16 cellular contexts compared by ENCODE assay signal in the genomic region with DNA sequence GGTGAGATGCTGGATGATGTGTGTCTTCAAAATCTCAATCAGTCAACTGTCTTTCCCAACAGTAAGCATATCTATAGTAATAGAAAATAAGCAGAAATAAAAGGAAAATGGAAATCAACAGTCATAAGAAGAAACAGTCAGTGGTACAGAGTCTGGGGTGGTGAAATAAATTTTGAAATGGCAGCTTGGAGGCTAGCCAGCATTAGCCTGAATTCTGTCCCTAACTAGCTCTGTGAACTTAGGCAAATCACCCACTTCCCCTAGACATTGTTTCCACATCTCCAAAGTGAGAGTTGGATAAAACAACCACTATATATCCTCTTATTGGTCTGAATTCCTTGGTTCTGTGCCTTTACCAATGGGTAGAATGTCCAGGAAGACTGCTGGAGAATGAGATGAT.
DNase-seq lines count a peak whose midpoint lies in the region; ATAC-seq and TF ChIP-seq lines count a peak whose summit lies in the region.
"Had no signal": no experiment of that assay in that cellular context is flagged by ENCODE, and none has a peak within 500 bp of the region (broad histone marks: within the 10 kb centered on the region; RNA-seq: fewer than 3 reads in every experiment).

No MANE protein-coding gene starts in this region.

- no TSS peak for BruUV-seq in Calu3 (replicated peaks; lab: Mats Ljungman, UMichigan)

- in situ Hi-C loops in GM13976 (cut with MboI; ENCODE audit: low sequenced_read_pairs, unreplicated experiment): no loop called here

- CTCF ChIA-PET in Calu3 (lab: Charles Lee): no interaction called here

- H3K36me3 Mint-ChIP-seq in IgD-negative memory B cell (peaks cover 10% of the 10 kb centered on the region), Calu3 (ENCODE audit: insufficient read depth, unreplicated experiment) (no peaks in the 10 kb centered on the region)
- peaks cover 31 to 56% of the 10 kb centered on the region in 2 donors for H3K36me3 Mint-ChIP-seq in stimulated activated naive B cell treated with anti-CD40 and anti-IgM and Interleukin-4, amounts not matched to agents 10 μg/mL and 1 μg/mL and 100 μg/mL, for 72 hours
- H3K36me3 Mint-ChIP-seq: CD8-positive, alpha-beta memory T cell had no signal

- H3K27ac Mint-ChIP-seq in IgD-negative memory B cell (peak overlapping the region in 2 of 3 donors; percentile 29 to 50), Calu3 (ENCODE audit: unreplicated experiment) (no peak overlapping the region)
- peak overlapping the region; percentile 42 for H3K27ac Mint-ChIP-seq in stimulated activated naive B cell treated with anti-CD40 and anti-IgM and Interleukin-4, amounts not matched to agents 10 μg/mL and 1 μg/mL and 100 μg/mL, for 72 hours
- H3K27ac Mint-ChIP-seq: CD8-positive, alpha-beta memory T cell; GM23338 had no signal

- intact Hi-C loops in left ventricle myocardium superior (cut with micrococcal nuclease): no loop called here
- intact Hi-C loops in Calu3 (cut with micrococcal nuclease; ENCODE audit: unreplicated experiment): no loop called here

- H3K27me3 Mint-ChIP-seq in IgD-negative memory B cell (no peaks in the 10 kb centered on the region), Calu3 (ENCODE audit: unreplicated experiment) (peaks cover 22% of the 10 kb centered on the region)
- no peaks in the 10 kb centered on the region for H3K27me3 Mint-ChIP-seq in stimulated activated naive B cell treated with anti-CD40 and anti-IgM and Interleukin-4, amounts not matched to agents 10 μg/mL and 1 μg/mL and 100 μg/mL, for 72 hours

- H3K4me3 Mint-ChIP-seq in IgD-negative memory B cell (no peak overlapping the region), Calu3 (ENCODE audit: low read depth, unreplicated experiment) (no peak overlapping the region)
- H3K4me3 Mint-ChIP-seq in stimulated activated naive B cell treated with anti-CD40 and anti-IgM and Interleukin-4, amounts not matched to agents 10 μg/mL and 1 μg/mL and 100 μg/mL, for 72 hours: no peak overlapping the region
- H3K4me3 Mint-ChIP-seq: CD8-positive, alpha-beta memory T cell; GM23338 had no signal

- H3K9me3 Mint-ChIP-seq in IgD-negative memory B cell (no peaks in the 10 kb centered on the region), Calu3 (ENCODE audit: low read depth, unreplicated experiment) (no peaks in the 10 kb centered on the region)
- H3K9me3 Mint-ChIP-seq in stimulated activated naive B cell treated with anti-CD40 and anti-IgM and Interleukin-4, amounts not matched to agents 10 μg/mL and 1 μg/mL and 100 μg/mL, for 72 hours: no peaks in the 10 kb centered on the region
- H3K9me3 Mint-ChIP-seq: CD8-positive, alpha-beta memory T cell; GM23338 had no signal

- ATAC-seq in left ventricle myocardium superior: peak; percentile 67
- ATAC-seq in stimulated activated naive B cell treated with anti-CD40 and anti-IgM and Interleukin-4, amounts not matched to agents 10 μg/mL and 1 μg/mL and 100 μg/mL, for 72 hours (replicated peaks): no peak
- ATAC-seq: GM23338, K562 had no signal

- peak; percentile 33 for DNase-seq in NCI-H345 (lab: John Stamatoyannopoulos, UW)
- DNase-seq in NCI-H345 treated with DMSO at 0.1 percent for 48 hours (lab: John Stamatoyannopoulos, UW; ENCODE audit: unreplicated experiment): no peak
- DNase-seq in left ventricle myocardium superior: no peak
- no peak for DNase-seq in stimulated activated naive B cell treated with anti-CD40 and anti-IgM and Interleukin-4, amounts not matched to agents 10 μg/mL and 1 μg/mL and 100 μg/mL, for 72 hours
- no peak for DNase-seq in Calu3
- DNase-seq in GM13976 (ENCODE audit: low spot score): no peak
- DNase-seq in kidney glomerular epithelial cell (lab: John Stamatoyannopoulos, UW): no peak
- DNase-seq: 8988T; CD8-positive, alpha-beta memory T cell; DND-41; NCI-H1048; NCI-H69; OCI-M1 had no signal

- TF ChIP-seq CTCF in Calu3 (IDR thresholded peaks at IDR 0.05; ENCODE audit: unreplicated experiment) (no peak), GM13976 (IDR thresholded peaks at IDR 0.05; ENCODE audit: borderline replicate concordance, control extremely low read depth, extremely low read depth, insufficient read depth, missing control alignments) (no peak)

- H3K4me1 Mint-ChIP-seq in IgD-negative memory B cell: peaks cover 7 to 14% (median 11%) of the 10 kb centered on the region in 3 donors
- H3K4me1 Mint-ChIP-seq in stimulated activated naive B cell treated with anti-CD40 and anti-IgM and Interleukin-4, amounts not matched to agents 10 μg/mL and 1 μg/mL and 100 μg/mL, for 72 hours: peaks cover 29 to 34% of the 10 kb centered on the region in 2 donors
- no peaks in the 10 kb centered on the region for H3K4me1 Mint-ChIP-seq in Calu3 (ENCODE audit: low read depth, unreplicated experiment)
- H3K4me1 Mint-ChIP-seq: CD8-positive, alpha-beta memory T cell had no signal
